ENCODE assay signal across 15 cellular contexts in the genomic region with DNA sequence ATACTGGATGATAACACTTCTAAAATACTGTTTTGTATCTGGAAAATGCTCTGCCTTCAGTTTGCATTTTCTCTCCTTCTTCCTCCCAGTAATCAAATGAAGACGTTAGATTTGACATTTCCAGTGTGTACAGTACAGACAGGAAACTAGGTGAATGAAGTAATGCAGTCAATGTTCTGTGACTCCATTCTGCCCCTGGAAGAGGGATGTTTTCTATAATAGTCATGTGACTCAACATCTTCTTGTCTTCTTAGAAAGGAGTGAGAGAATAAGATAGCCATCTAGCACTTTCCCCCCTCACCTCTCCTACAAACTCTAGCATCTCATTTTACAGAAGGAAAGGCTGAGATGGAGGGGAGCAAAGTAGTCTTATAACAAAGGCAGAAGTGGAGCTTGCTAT.
DNase-seq lines count a peak whose midpoint lies in the region; ATAC-seq and TF ChIP-seq lines count a peak whose summit lies in the region.
"Had no signal": no experiment of that assay in that cellular context is flagged by ENCODE, and none has a peak within 500 bp of the region (broad histone marks: within the 10 kb centered on the region; RNA-seq: fewer than 3 reads in every experiment).

No MANE protein-coding gene starts in this region.

- no peak for DNase-seq in A673 (ENCODE audit: low spot score)
- DNase-seq in PC-3, result peak; percentile 19
- DNase-seq in fibroblast of gingiva (ENCODE audit: low read depth), result peak; percentile 33
- no peak for DNase-seq in sigmoid colon
- no peak for DNase-seq in coronary artery (ENCODE audit: low spot score)
- DNase-seq in activated naive CD4-positive, alpha-beta T cell treated with anti-CD3 and anti-CD28 coated beads, Interleukin-2, amount 50 U/mL, for 16 hours, result no peak
- DNase-seq in neural progenitor cell (ENCODE audit: low spot score), result no peak
- DNase-seq: activated CD4-positive, alpha-beta memory T cell treated with anti-CD3 and anti-CD28 coated beads, Interleukin-2, amount 10 ng/mL, durations not matched to agents 7 days and 5 days; activated effector memory CD4-positive, alpha-beta T cell treated with Interleukin-2 at 50 U/mL for 16 hours; Calu3; midbrain; stimulated activated naive CD8-positive, alpha-beta T cell treated with anti-CD3 and anti-CD28 coated beads, Interleukin-15, amount 100 ng/mL, for 72 hours had no signal

- peak; percentile 34 for ATAC-seq in PC-3
- no peak for ATAC-seq in HG02870 (IDR thresholded peaks at IDR 0.05; ENCODE audit: unreplicated experiment)
- ATAC-seq: stimulated activated naive CD8-positive, alpha-beta T cell treated with anti-CD3 and anti-CD28 coated beads, Interleukin-15, amount 100 ng/mL, for 72 hours had no signal

- TF ChIP-seq CTCF in A673 (conservative IDR thresholded peaks at IDR 0.05; ENCODE audit: low read depth, low read length) (no peak), PC-3 (conservative IDR thresholded peaks at IDR 0.05; ENCODE audit: low read depth, low read length) (no peak), sigmoid colon (IDR thresholded peaks at IDR 0.05) (no peak), coronary artery (IDR thresholded peaks at IDR 0.05) (no peak), neural progenitor cell (IDR thresholded peaks at IDR 0.05) (no peak)

- no peaks in the 10 kb centered on the region for H3K9me3 Mint-ChIP-seq in neural progenitor cell
- H3K9me3 Mint-ChIP-seq: activated CD4-positive, alpha-beta memory T cell treated with anti-CD3 and anti-CD28 coated beads, Interleukin-2, amount 10 ng/mL, durations not matched to agents 7 days and 5 days; stimulated activated naive CD8-positive, alpha-beta T cell treated with anti-CD3 and anti-CD28 coated beads, Interleukin-15, amount 100 ng/mL, for 72 hours had no signal

- H2AFZ ChIP-seq in PC-3 (ENCODE audit: low read length) (no peak overlapping the region), neural progenitor cell (replicated peaks) (no peak overlapping the region)
- H2AFZ ChIP-seq: parathyroid adenoma had no signal

- no peak overlapping the region for H3K9ac ChIP-seq in PC-3 (ENCODE audit: low read length)
- H3K9ac ChIP-seq in neural progenitor cell, result no peak overlapping the region
- H3K9ac ChIP-seq: parathyroid adenoma had no signal

- H3K36me3 ChIP-seq in A673 (ENCODE audit: insufficient read depth, low read length, poor library complexity, severe bottlenecking), result peaks cover 17% of the 10 kb centered on the region
- no peaks in the 10 kb centered on the region for H3K36me3 ChIP-seq in PC-3 (ENCODE audit: low read depth, low read length)
- peaks cover 0 to 6% (median 0%) of the 10 kb centered on the region in 4 donors for H3K36me3 ChIP-seq in sigmoid colon
- no peaks in the 10 kb centered on the region for H3K36me3 ChIP-seq in neural progenitor cell
- H3K36me3 ChIP-seq: ascending aorta had no signal

- POLR2A ChIA-PET in A673 (lab: Charles Lee; ENCODE audit: low non-redundant PET) (no interaction called here), PC-3 (lab: Charles Lee; ENCODE audit: unreplicated experiment) (interaction anchor here (0.7 kb wide), 2 partner anchors 19 to 31 kb away, joined by 3 to 4 read pairs; no protein-coding TSS in a partner anchor)

- no peak for TF ChIP-seq POLR2A in sigmoid colon (IDR thresholded peaks at IDR 0.05)

- TF ChIP-seq EP300 in sigmoid colon (IDR thresholded peaks at IDR 0.05), result no peak

- H3K79me2 ChIP-seq in PC-3 (ENCODE audit: low read length) (no peaks in the 10 kb centered on the region), neural progenitor cell (ENCODE audit: low read depth) (no peaks in the 10 kb centered on the region)
- H3K79me2 ChIP-seq: parathyroid adenoma had no signal

- H3K27me3 Mint-ChIP-seq in neural progenitor cell (ENCODE audit: insufficient read depth, low read depth), result peaks cover 4% of the 10 kb centered on the region
- H3K27me3 Mint-ChIP-seq: activated CD4-positive, alpha-beta memory T cell treated with anti-CD3 and anti-CD28 coated beads, Interleukin-2, amount 10 ng/mL, durations not matched to agents 7 days and 5 days had no signal

- CTCF ChIA-PET in A673 (lab: Charles Lee), result no interaction called here
- CTCF ChIA-PET in PC-3 (lab: Charles Lee), result interaction anchor here (1.3 kb wide), 1 partner anchor 13 kb away, joined by 4 read pairs; no protein-coding TSS in a partner anchor

- 50 to 54% methylated on average over 1 of the region's 1 CpG for WGBS in sigmoid colon, 2 donors

- BruUV-seq in A673 (replicated peaks; lab: Mats Ljungman, UMichigan) (no TSS peak), PC-3 (replicated peaks; lab: Mats Ljungman, UMichigan) (no TSS peak)

- H3K4me3 Mint-ChIP-seq in neural progenitor cell, result no peak overlapping the region
- H3K4me3 Mint-ChIP-seq: activated CD4-positive, alpha-beta memory T cell treated with anti-CD3 and anti-CD28 coated beads, Interleukin-2, amount 10 ng/mL, durations not matched to agents 7 days and 5 days; stimulated activated naive CD8-positive, alpha-beta T cell treated with anti-CD3 and anti-CD28 coated beads, Interleukin-15, amount 100 ng/mL, for 72 hours had no signal

- intact Hi-C loops in A673 (cut with micrococcal nuclease; ENCODE audit: unreplicated experiment), result no loop called here
- intact Hi-C loops in PC-3 (cut with micrococcal nuclease), result loop anchor here (2.0 kb wide), 1 partner anchor 13 kb away; no protein-coding TSS in a partner anchor
- intact Hi-C loops in sigmoid colon (cut with DNase I), result no loop called here

- H3K36me3 Mint-ChIP-seq in neural progenitor cell, result no peaks in the 10 kb centered on the region

- no peak overlapping the region for H3K4me3 ChIP-seq in A673 (ENCODE audit: low read depth, low read length, poor library complexity, severe bottlenecking)
- no peak overlapping the region for H3K4me3 ChIP-seq in PC-3 (ENCODE audit: low read length)
- no peak overlapping the region for H3K4me3 ChIP-seq in sigmoid colon
- H3K4me3 ChIP-seq in coronary artery, result no peak overlapping the region
- H3K4me3 ChIP-seq in neural progenitor cell, result no peak overlapping the region
- H3K4me3 ChIP-seq: ascending aorta had no signal

- H3K27me3 ChIP-seq in A673 (replicated peaks; ENCODE audit: insufficient read depth, low read depth, low read length, poor library complexity), result no peaks in the 10 kb centered on the region
- no peaks in the 10 kb centered on the region for H3K27me3 ChIP-seq in PC-3 (ENCODE audit: low read length)
- no peaks in the 10 kb centered on the region for H3K27me3 ChIP-seq in sigmoid colon
- no peaks in the 10 kb centered on the region for H3K27me3 ChIP-seq in neural progenitor cell
- H3K27me3 ChIP-seq: ascending aorta had no signal

- no peak overlapping the region for H3K27ac Mint-ChIP-seq in neural progenitor cell
- H3K27ac Mint-ChIP-seq: activated CD4-positive, alpha-beta memory T cell treated with anti-CD3 and anti-CD28 coated beads, Interleukin-2, amount 10 ng/mL, durations not matched to agents 7 days and 5 days; stimulated activated naive CD8-positive, alpha-beta T cell treated with anti-CD3 and anti-CD28 coated beads, Interleukin-15, amount 100 ng/mL, for 72 hours had no signal

- H4K20me1 ChIP-seq in PC-3 (ENCODE audit: low read length), result no peaks in the 10 kb centered on the region
- H4K20me1 ChIP-seq in neural progenitor cell (ENCODE audit: low read depth), result no peaks in the 10 kb centered on the region

- H3K9me3 ChIP-seq in A673 (ENCODE audit: low read depth, low read length, poor library complexity, severe bottlenecking) (no peaks in the 10 kb centered on the region), PC-3 (ENCODE audit: low read length) (no peaks in the 10 kb centered on the region), sigmoid colon (no peaks in the 10 kb centered on the region), neural progenitor cell (ENCODE audit: low read depth) (no peaks in the 10 kb centered on the region)
- H3K9me3 ChIP-seq: ascending aorta had no signal

- H3F3A ChIP-seq in PC-3 (ENCODE audit: low read length, unreplicated experiment) (no peaks in the 10 kb centered on the region), neural progenitor cell (ENCODE audit: low read depth) (no peaks in the 10 kb centered on the region)

- H3K4me2 ChIP-seq in PC-3 (ENCODE audit: low read length), result peak overlapping the region; percentile 50
- H3K4me2 ChIP-seq in neural progenitor cell, result no peak overlapping the region

- peaks cover 11% of the 10 kb centered on the region for H3K4me1 Mint-ChIP-seq in neural progenitor cell
- H3K4me1 Mint-ChIP-seq: activated CD4-positive, alpha-beta memory T cell treated with anti-CD3 and anti-CD28 coated beads, Interleukin-2, amount 10 ng/mL, durations not matched to agents 7 days and 5 days; stimulated activated naive CD8-positive, alpha-beta T cell treated with anti-CD3 and anti-CD28 coated beads, Interleukin-15, amount 100 ng/mL, for 72 hours had no signal

- no peaks in the 10 kb centered on the region for H3K9me2 ChIP-seq in PC-3 (replicated peaks; ENCODE audit: low read length)

- H3K4me1 ChIP-seq in A673 (ENCODE audit: insufficient read depth, low read length, poor library complexity, severe bottlenecking), result peaks cover 29% of the 10 kb centered on the region
- peaks cover 26% of the 10 kb centered on the region for H3K4me1 ChIP-seq in PC-3 (ENCODE audit: insufficient read depth, low read length)
- H3K4me1 ChIP-seq in sigmoid colon, result peaks cover 0 to 100% (median 84%) of the 10 kb centered on the region in 4 donors
- H3K4me1 ChIP-seq in neural progenitor cell, result no peaks in the 10 kb centered on the region
- H3K4me1 ChIP-seq: parathyroid adenoma had no signal

- H3K27ac ChIP-seq in A673 (ENCODE audit: low read depth, low read length, poor library complexity, severe bottlenecking) (peak overlapping the region; percentile 65), PC-3 (ENCODE audit: low read length) (peak overlapping the region; percentile 36; the same call in 1 of the 2 replicates), sigmoid colon (peak overlapping the region; percentile 74 to 82 (median 80)), coronary artery (peak overlapping the region in 1 of 2 donors; percentile 57), neural progenitor cell (no peak overlapping the region)
- H3K27ac ChIP-seq: ascending aorta, parathyroid adenoma had no signal

Comparison
In these comparisons a context has a peak if more than half of its experiments do, and no peak if none do; other contexts are left out.
1. DNase-seq: peak in PC-3 (single experiment) and fibroblast of gingiva (single experiment); none in A673 (single experiment), sigmoid colon (single experiment), coronary artery (single experiment), activated naive CD4-positive, alpha-beta T cell treated with anti-CD3 and anti-CD28 coated beads, Interleukin-2, amount 50 U/mL, for 16 hours (single experiment) and neural progenitor cell (single experiment).